In the genomic region with DNA sequence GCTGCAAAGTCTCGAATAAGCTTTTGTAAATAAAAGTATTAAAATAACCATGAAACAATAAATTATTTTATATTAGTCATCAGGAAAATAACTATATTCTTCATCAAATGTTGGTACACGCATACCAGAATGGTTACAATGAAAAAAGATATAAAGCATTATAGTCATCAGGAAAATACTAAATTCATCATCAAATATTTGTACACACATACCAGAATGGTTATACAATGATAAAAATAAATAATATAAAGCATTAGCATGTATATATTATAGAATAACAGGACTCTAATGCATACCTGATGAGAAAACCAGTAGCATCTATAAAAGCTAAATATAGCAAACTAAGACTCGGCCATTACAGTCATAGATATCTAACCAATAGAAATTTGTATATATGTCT, we compare ENCODE assay signal across 26 cellular contexts.
"Had no signal": no experiment of that assay in that cellular context is flagged by ENCODE, and none has a peak within 500 bp of the region (broad histone marks: within the 10 kb centered on the region; RNA-seq: fewer than 3 reads in every experiment).

No MANE protein-coding gene starts in this region.

- ATAC-seq: stimulated activated effector memory CD8-positive, alpha-beta T cell treated with anti-CD3 and anti-CD28 coated beads, Interleukin-12 subunit alpha, Interleukin-12 subunit beta, amount 100 ng/mL, for 72 hours; stimulated activated memory B cell treated with anti-CD40 and anti-IgM and Interleukin-4, amounts not matched to agents 10 μg/mL and 1 μg/mL and 100 μg/mL, for 72 hours; stimulated activated naive B cell treated with anti-CD40 and anti-IgM and Interleukin-4, amounts not matched to agents 10 μg/mL and 1 μg/mL and 100 μg/mL, for 72 hours; stimulated activated naive CD8-positive, alpha-beta T cell treated with anti-CD3 and anti-CD28 coated beads, Interleukin-15, amount 100 ng/mL, for 72 hours; stimulated activated naive CD8-positive, alpha-beta T cell treated with anti-CD3 and anti-CD28 coated beads, Interleukin-15, Interleukin-2, amounts not matched to agents 100 U/mL and 50 U/mL, for 24 hours; upper lobe of right lung had no signal

- H3K4me3 ChIP-seq: stomach, suprapubic skin, testis, thoracic aorta, thyroid gland, tibial artery, tibial nerve, transverse colon, upper lobe of left lung, upper lobe of right lung, uterus, vagina had no signal

- H3K4me1 ChIP-seq: stomach, suprapubic skin, testis, thyroid gland, tibial artery, tibial nerve, transverse colon, upper lobe of left lung, upper lobe of right lung, uterus, vagina had no signal

- H3K27me3 ChIP-seq: stomach, suprapubic skin, testis, thyroid gland, tibial artery, tibial nerve, transverse colon, upper lobe of left lung, upper lobe of right lung, uterus, vagina had no signal

- H3K27ac ChIP-seq: stomach, suprapubic skin, testis, thoracic aorta, thyroid gland, tibial artery, tibial nerve, transverse colon, upper lobe of left lung, upper lobe of right lung, uterus, vagina had no signal

- DNase-seq: stimulated activated CD4-positive, alpha-beta T cell treated with anti-CD3 and anti-CD28 coated beads, Interleukin-2, amount 100 ng/mL, for 48 hours; stimulated activated CD4-positive, alpha-beta T cell treated with anti-CD3 and anti-CD28 coated beads, Interleukin-4, amount 100 ng/mL, for 1 hour; stimulated activated CD4-positive, alpha-beta T cell treated with anti-CD3 and anti-CD28 coated beads, Interleukin-4, amount 100 ng/mL, for 24 hours; stimulated activated CD4-positive, alpha-beta T cell treated with anti-CD3 and anti-CD28 coated beads, Interleukin-4, amount 100 ng/mL, for 4 hours; stimulated activated CD8-positive, alpha-beta memory T cell treated with anti-CD3 and anti-CD28 coated beads, Interleukin-4, amount 100 ng/mL, for 48 hours; stimulated activated naive B cell treated with anti-CD40 and anti-IgM and Interleukin-4, amounts not matched to agents 10 μg/mL and 1 μg/mL and 100 μg/mL, for 72 hours; stimulated activated naive CD4-positive, alpha-beta T cell; stimulated activated naive CD4-positive, alpha-beta T cell treated with Interleukin-2 at 50 U/mL for 16 hours; stimulated activated naive CD8-positive, alpha-beta T cell treated with anti-CD3 and anti-CD28 coated beads, Interleukin-15, amount 100 ng/mL, for 72 hours; stimulated activated naive CD8-positive, alpha-beta T cell treated with anti-CD3 and anti-CD28 coated beads, Interleukin-15, Interleukin-2, amounts not matched to agents 100 U/mL and 50 U/mL, for 24 hours; stomach; substantia nigra; thyroid gland; tibial artery; transverse colon; trophoblast cell; upper lobe of left lung; upper lobe of right lung; uterus had no signal

- H3K9me3 ChIP-seq: stomach, suprapubic skin, testis, thoracic aorta, thyroid gland, tibial artery, tibial nerve, transverse colon, upper lobe of left lung, upper lobe of right lung, uterus, vagina had no signal

- H3K36me3 ChIP-seq: stomach, suprapubic skin, thoracic aorta, thyroid gland, tibial artery, tibial nerve, transverse colon, upper lobe of left lung, upper lobe of right lung, uterus, vagina had no signal
